18 cellular contexts compared by ENCODE assay signal in the genomic region with DNA sequence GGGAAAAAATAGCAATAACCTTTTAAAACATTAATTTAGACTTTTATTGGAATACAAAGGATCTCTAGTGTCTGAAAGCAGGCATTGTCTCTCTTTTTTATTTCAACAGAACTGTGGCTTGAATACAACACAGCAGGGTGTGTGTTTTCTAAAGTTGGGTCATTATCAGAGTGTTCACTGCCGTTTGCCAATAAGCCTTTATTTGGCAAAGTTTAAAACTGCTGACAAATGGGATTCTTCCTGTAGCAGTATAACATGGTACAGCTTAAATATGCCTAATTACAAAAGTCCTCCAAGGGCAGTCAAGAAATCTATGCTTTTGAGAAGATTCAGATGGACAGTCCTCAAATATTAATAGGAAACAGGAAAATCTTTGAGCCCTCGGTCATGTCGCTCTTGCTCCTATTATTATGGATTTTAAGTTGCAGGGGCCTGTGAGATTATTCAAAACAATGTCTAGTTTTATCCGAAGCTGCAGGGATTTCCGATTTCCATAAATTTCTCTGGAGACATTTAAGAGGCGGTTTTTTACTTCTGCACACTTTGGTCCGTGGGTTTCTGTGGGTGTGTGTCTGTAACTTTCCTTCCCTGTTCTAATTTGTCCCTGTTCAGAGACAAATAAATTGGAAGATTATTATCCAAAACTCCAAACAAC.
DNase-seq lines count a peak whose midpoint lies in the region; ATAC-seq and TF ChIP-seq lines count a peak whose summit lies in the region.
"Had no signal": no experiment of that assay in that cellular context is flagged by ENCODE, and none has a peak within 500 bp of the region (broad histone marks: within the 10 kb centered on the region; RNA-seq: fewer than 3 reads in every experiment).

No MANE protein-coding gene starts in this region.

- H3K79me2 ChIP-seq in fibroblast of lung (ENCODE audit: control insufficient read depth, insufficient read depth, low read length): no peaks in the 10 kb centered on the region
- H3K79me2 ChIP-seq: parathyroid adenoma had no signal

- H3K27ac Mint-ChIP-seq in CD4-positive, CD25-positive, alpha-beta regulatory T cell: peak overlapping the region in 2 of 3 donors; percentile 35 to 50
- H3K27ac Mint-ChIP-seq in T-cell (peak overlapping the region; percentile 39 to 64), nephron (peak overlapping the region; percentile 77 to 96 (median 93)), WTC11 (no peak overlapping the region)
- H3K27ac Mint-ChIP-seq: effector memory CD8-positive, alpha-beta T cell had no signal

- CTCF ChIA-PET in T-cell (lab: Charles Lee): interaction anchor here in 1 of 2 donors (1.1 kb wide), 1 partner anchor 9 kb away, joined by 3 read pairs; no protein-coding TSS in a partner anchor
- CTCF ChIA-PET in WTC11 (lab: Charles Lee): interaction anchor here (0.7 kb wide), 1 partner anchor 50 kb away, joined by 3 read pairs; no protein-coding TSS in a partner anchor

- H3K36me3 Mint-ChIP-seq in CD4-positive, CD25-positive, alpha-beta regulatory T cell: peaks cover 6% of the 10 kb centered on the region
- H3K36me3 Mint-ChIP-seq in T-cell: peaks cover 17% of the 10 kb centered on the region
- H3K36me3 Mint-ChIP-seq in nephron (ENCODE audit: low read depth): no peaks in the 10 kb centered on the region
- no peaks in the 10 kb centered on the region for H3K36me3 Mint-ChIP-seq in WTC11

- H3K4me1 ChIP-seq in CD4-positive, CD25-positive, alpha-beta regulatory T cell (ENCODE audit: control insufficient read depth, insufficient read depth, low read length, poor library complexity, severe bottlenecking): peaks cover 18% of the 10 kb centered on the region
- peaks cover 3% of the 10 kb centered on the region for H3K4me1 ChIP-seq in fibroblast of lung (ENCODE audit: control insufficient read depth, extremely low read depth, insufficient read depth, low read length)
- H3K4me1 ChIP-seq: parathyroid adenoma had no signal

- no peak for ATAC-seq in CD4-positive, CD25-positive, alpha-beta regulatory T cell (ENCODE audit: low read depth in 2 of 2)
- no peak for ATAC-seq in T-cell (replicated peaks in 1 of 4)
- no peak for ATAC-seq in WTC11
- ATAC-seq: effector memory CD8-positive, alpha-beta T cell had no signal

- POLR2A ChIA-PET in T-cell (lab: Charles Lee) (interaction anchor here (0.6 to 0.8 kb wide), 3 partner anchors 12 to 260 kb away, joined by 3 to 4 read pairs (median 3); no protein-coding TSS in a partner anchor), WTC11 (lab: Charles Lee) (interaction anchor here (1.2 kb wide), 1 partner anchor 36 kb away, joined by 3 read pairs; no protein-coding TSS in a partner anchor)

- H3K4me3 Mint-ChIP-seq in CD4-positive, CD25-positive, alpha-beta regulatory T cell: no peak overlapping the region
- H3K4me3 Mint-ChIP-seq in T-cell: no peak overlapping the region
- H3K4me3 Mint-ChIP-seq in nephron: no peak overlapping the region
- no peak overlapping the region for H3K4me3 Mint-ChIP-seq in WTC11
- H3K4me3 Mint-ChIP-seq: effector memory CD8-positive, alpha-beta T cell had no signal

- H3K9me3 Mint-ChIP-seq in CD4-positive, CD25-positive, alpha-beta regulatory T cell: peaks cover 0 to 1% (median 0%) of the 10 kb centered on the region in 7 donors
- no peaks in the 10 kb centered on the region for H3K9me3 Mint-ChIP-seq in T-cell
- no peaks in the 10 kb centered on the region for H3K9me3 Mint-ChIP-seq in nephron
- 0 out of 2 replicates have a peak, but pooled peaks cover 3% of the 10 kb centered on the region for H3K9me3 Mint-ChIP-seq in WTC11
- H3K9me3 Mint-ChIP-seq: effector memory CD8-positive, alpha-beta T cell had no signal

- H3K27me3 ChIP-seq in CD4-positive, CD25-positive, alpha-beta regulatory T cell (ENCODE audit: control insufficient read depth, insufficient read depth, low read length): no peaks in the 10 kb centered on the region
- no peaks in the 10 kb centered on the region for H3K27me3 ChIP-seq in fibroblast of lung (ENCODE audit: control insufficient read depth, insufficient read depth, low read length)

- H3K4me2 ChIP-seq in fibroblast of lung (ENCODE audit: extremely low read depth, insufficient read depth, low read length): no peak overlapping the region

- no peaks in the 10 kb centered on the region for H4K20me1 ChIP-seq in fibroblast of lung (ENCODE audit: control insufficient read depth, extremely low read depth, insufficient read depth, low read length)

- H3K9ac ChIP-seq in fibroblast of lung (ENCODE audit: insufficient read depth, low read length): no peak overlapping the region
- H3K9ac ChIP-seq: parathyroid adenoma had no signal

- no peaks in the 10 kb centered on the region for H3K36me3 ChIP-seq in CD4-positive, CD25-positive, alpha-beta regulatory T cell (ENCODE audit: control insufficient read depth, insufficient read depth, low read length)
- H3K36me3 ChIP-seq in fibroblast of lung (ENCODE audit: control insufficient read depth, insufficient read depth, low read length): no peaks in the 10 kb centered on the region

- H3K27me3 Mint-ChIP-seq in CD4-positive, CD25-positive, alpha-beta regulatory T cell: no peaks in the 10 kb centered on the region
- H3K27me3 Mint-ChIP-seq in T-cell: no peaks in the 10 kb centered on the region
- H3K27me3 Mint-ChIP-seq in nephron (ENCODE audit: low read depth): no peaks in the 10 kb centered on the region
- no peaks in the 10 kb centered on the region for H3K27me3 Mint-ChIP-seq in WTC11 (ENCODE audit: low read depth)
- H3K27me3 Mint-ChIP-seq: effector memory CD8-positive, alpha-beta T cell had no signal

- H3K9me3 ChIP-seq in CD4-positive, CD25-positive, alpha-beta regulatory T cell (ENCODE audit: control insufficient read depth in 2 of 2, low read length in 2 of 2): no peaks in the 10 kb centered on the region
- H3K9me3 ChIP-seq in fibroblast of lung (ENCODE audit: control insufficient read depth, insufficient read depth, low read depth, low read length): no peaks in the 10 kb centered on the region

- no peak overlapping the region for H3K4me3 ChIP-seq in CD4-positive, CD25-positive, alpha-beta regulatory T cell (ENCODE audit: low read depth, low read length)
- no peak overlapping the region for H3K4me3 ChIP-seq in fibroblast of lung (replicated peaks in 1 of 4; ENCODE audit: control extremely low read depth in 1 of 4, insufficient read depth in 1 of 4, low read depth in 3 of 4, low read length in 4 of 4)

- H2AFZ ChIP-seq in fibroblast of lung (ENCODE audit: low read length): no peak overlapping the region
- H2AFZ ChIP-seq: parathyroid adenoma had no signal

- DNase-seq in CD4-positive, CD25-positive, alpha-beta regulatory T cell: no peak
- no peak for DNase-seq in T-cell
- peak; percentile 46 to 73 for DNase-seq in fibroblast of lung (ENCODE audit: low read depth in 2 of 2)
- no peak for DNase-seq in islet precursor cell
- DNase-seq in activated CD8-positive, alpha-beta memory T cell treated with anti-CD3 and anti-CD28 coated beads, Interleukin-2, amount 50 U/mL, for 48 hours: no peak
- no peak for DNase-seq in WTC11 (ENCODE audit: low spot score)
- no peak for DNase-seq in NCI-H1048 (lab: John Stamatoyannopoulos, UW)
- DNase-seq: activated T-cell treated with anti-CD3 and anti-CD28 coated beads for 4 hours; AML-193; amniotic stem cell; DMS79; effector memory CD8-positive, alpha-beta T cell; KG1; NCI-H187 treated with DMSO at 0.1 percent for 48 hours; NK-92 treated with Interleukin-12 subunit alpha and Interleukin-12 subunit beta, amount 100 ng/mL, for 24 hours; stimulated activated CD8-positive, alpha-beta memory T cell treated with anti-CD3 and anti-CD28 coated beads, Interleukin-4, amount 100 ng/mL, for 48 hours had no signal

- TF ChIP-seq CTCF in fibroblast of lung (conservative IDR thresholded peaks at IDR 0.05 in 1 of 2, IDR thresholded peaks at IDR 0.05 in 1 of 2; ENCODE audit: low read depth in 1 of 2, low read length in 2 of 2) (no peak), nephron (IDR thresholded peaks at IDR 0.05; ENCODE audit: unreplicated experiment in 3 of 3) (no peak), WTC11 (IDR thresholded peaks at IDR 0.05) (no peak)

- H3K4me1 Mint-ChIP-seq in CD4-positive, CD25-positive, alpha-beta regulatory T cell: peaks cover 18 to 75% (median 54%) of the 10 kb centered on the region in 4 donors
- peaks cover 68 to 84% (median 78%) of the 10 kb centered on the region in 3 donors for H3K4me1 Mint-ChIP-seq in T-cell
- peaks cover 52% of the 10 kb centered on the region for H3K4me1 Mint-ChIP-seq in nephron
- H3K4me1 Mint-ChIP-seq in WTC11: peaks cover 48% of the 10 kb centered on the region

- H3K27ac ChIP-seq in CD4-positive, CD25-positive, alpha-beta regulatory T cell (ENCODE audit: insufficient read depth, low read length, poor library complexity, severe bottlenecking): no peak overlapping the region
- H3K27ac ChIP-seq in fibroblast of lung (ENCODE audit: insufficient read depth, low read length): no peak overlapping the region
- H3K27ac ChIP-seq: parathyroid adenoma had no signal

TF ChIP-seq in WTC11, 78 proteins besides CTCF, POLR2A, EP300 and RAD21:
- no peak for TF ChIP-seq ETV6 (CRISPR knock-in tag; IDR thresholded peaks at IDR 0.05)
- TF ChIP-seq ATF2 (CRISPR knock-in tag; IDR thresholded peaks at IDR 0.05; ENCODE audit: borderline replicate concordance, low read depth): no peak
- no peak for TF ChIP-seq RORB (CRISPR knock-in tag; IDR thresholded peaks at IDR 0.05)
TF ChIP-seq in WTC11: peak in this region for 0.

Comparison
In these comparisons a context has a peak if more than half of its experiments do, and no peak if none do; other contexts are left out.
1. DNase-seq: peak in fibroblast of lung (2 of 2); none in CD4-positive, CD25-positive, alpha-beta regulatory T cell (0 of 3), T-cell (0 of 34), islet precursor cell (single experiment), activated CD8-positive, alpha-beta memory T cell treated with anti-CD3 and anti-CD28 coated beads, Interleukin-2, amount 50 U/mL, for 48 hours (single experiment), WTC11 (single experiment) and NCI-H1048 (single experiment).